9 cellular contexts compared by ENCODE assay signal in genomic region chr16:57301126-57301817, GRCh38. TPM values are rescaled to one million over a fixed set of nuclear protein-coding genes. Genes with fewer than 3 reads are reported as not detected.
DNase-seq lines count a peak whose midpoint lies in the region; ATAC-seq and TF ChIP-seq lines count a peak whose summit lies in the region.
"Had no signal": no experiment of that assay in that cellular context is flagged by ENCODE, and none has a peak within 500 bp of the region (broad histone marks: within the 10 kb centered on the region; RNA-seq: fewer than 3 reads in every experiment).

No MANE protein-coding gene starts in this region.

- no peaks in the 10 kb centered on the region for H3K79me2 ChIP-seq in mesendoderm (ENCODE audit: control insufficient read depth, insufficient read depth, low read length)

- no peak overlapping the region for H4K5ac ChIP-seq in mesendoderm (ENCODE audit: low read length)

- H3K27me3 ChIP-seq in brain microvascular endothelial cell (replicated peaks): no peaks in the 10 kb centered on the region
- H3K27me3 ChIP-seq in mesendoderm (ENCODE audit: insufficient read depth, low read length, poor library complexity): no peaks in the 10 kb centered on the region
- no peaks in the 10 kb centered on the region for H3K27me3 ChIP-seq in thymus (ENCODE audit: control insufficient read depth, insufficient read depth)

- CTCF ChIA-PET in activated CD4-positive, alpha-beta T cell treated with anti-CD3 and anti-CD28 coated beads for 36 hours (lab: Charles Lee): interaction anchor here (0.7 to 7.0 kb wide), 20 partner anchors 8 to 461 kb away, joined by 3 to 129 read pairs (median 4); partner anchors contain the start of genes CIAPIN1, COQ9, POLR2C and PSME3IP1

- H3K4me1 ChIP-seq in mesendoderm (ENCODE audit: control insufficient read depth, low read depth, low read length): no peaks in the 10 kb centered on the region
- no peaks in the 10 kb centered on the region for H3K4me1 ChIP-seq in thymus (ENCODE audit: control insufficient read depth, insufficient read depth, low read length)

- H3K27ac Mint-ChIP-seq in activated naive CD8-positive, alpha-beta T cell: peak overlapping the region; percentile 46
- no peak overlapping the region for H3K27ac Mint-ChIP-seq in activated naive CD8-positive, alpha-beta T cell treated with anti-CD3 and anti-CD28 coated beads, Interleukin-2, amount 50 U/mL, for 24 hours
- no peak overlapping the region for H3K27ac Mint-ChIP-seq in activated CD4-positive, alpha-beta T cell treated with anti-CD3 and anti-CD28 coated beads for 36 hours
- H3K27ac Mint-ChIP-seq: activated naive CD4-positive, alpha-beta T cell treated with anti-CD3 and anti-CD28 coated beads, Interleukin-2, amount 50 U/mL, for 24 hours had no signal

- no peak for TF ChIP-seq CTCF in brain microvascular endothelial cell (IDR thresholded peaks at IDR 0.05; ENCODE audit: low read depth, low read length, missing control alignments)

- no peaks in the 10 kb centered on the region for H3K9me3 ChIP-seq in thymus (ENCODE audit: control insufficient read depth)

- POLR2A ChIA-PET in activated CD4-positive, alpha-beta T cell treated with anti-CD3 and anti-CD28 coated beads for 36 hours (lab: Charles Lee): interaction anchor here (1.7 kb wide), 1 partner anchor 115 kb away, joined by 4 read pairs; no protein-coding TSS in a partner anchor

- H3K4ac ChIP-seq in mesendoderm (ENCODE audit: low read depth, low read length): no peak overlapping the region

- H3K27ac ChIP-seq in brain microvascular endothelial cell (no peak overlapping the region), mesendoderm (ENCODE audit: low read depth, low read length) (no peak overlapping the region), thymus (ENCODE audit: low read depth) (no peak overlapping the region)

- H2AK5ac ChIP-seq in mesendoderm (ENCODE audit: low read length): no peak overlapping the region

- no peaks in the 10 kb centered on the region for H3K9me3 Mint-ChIP-seq in activated naive CD8-positive, alpha-beta T cell (ENCODE audit: low read depth)
- no peaks in the 10 kb centered on the region for H3K9me3 Mint-ChIP-seq in activated naive CD8-positive, alpha-beta T cell treated with anti-CD3 and anti-CD28 coated beads, Interleukin-2, amount 50 U/mL, for 24 hours
- H3K9me3 Mint-ChIP-seq in activated CD4-positive, alpha-beta T cell treated with anti-CD3 and anti-CD28 coated beads for 36 hours (ENCODE audit: low read depth): no peaks in the 10 kb centered on the region
- H3K9me3 Mint-ChIP-seq: activated naive CD4-positive, alpha-beta T cell treated with anti-CD3 and anti-CD28 coated beads, Interleukin-2, amount 50 U/mL, for 24 hours had no signal

- no peak overlapping the region for H3K4me3 Mint-ChIP-seq in activated naive CD8-positive, alpha-beta T cell
- no peak overlapping the region for H3K4me3 Mint-ChIP-seq in activated naive CD8-positive, alpha-beta T cell treated with anti-CD3 and anti-CD28 coated beads, Interleukin-2, amount 50 U/mL, for 24 hours
- no peak overlapping the region for H3K4me3 Mint-ChIP-seq in activated CD4-positive, alpha-beta T cell treated with anti-CD3 and anti-CD28 coated beads for 36 hours
- H3K4me3 Mint-ChIP-seq: activated naive CD4-positive, alpha-beta T cell treated with anti-CD3 and anti-CD28 coated beads, Interleukin-2, amount 50 U/mL, for 24 hours had no signal

- peak overlapping the region; percentile 29 for H3K4me3 ChIP-seq in brain microvascular endothelial cell (ENCODE audit: low read depth, low read length)
- peak overlapping the region; percentile 15 for H3K4me3 ChIP-seq in mesendoderm (ENCODE audit: low read length)
- peak overlapping the region; percentile 28 for H3K4me3 ChIP-seq in thymus (ENCODE audit: low read length)

- ATAC-seq in activated naive CD8-positive, alpha-beta T cell treated with anti-CD3 and anti-CD28 coated beads, Interleukin-2, amount 50 U/mL, for 24 hours: no peak
- ATAC-seq in GM19351 (IDR thresholded peaks at IDR 0.05; ENCODE audit: unreplicated experiment): no peak
- no peak for ATAC-seq in activated CD4-positive, alpha-beta T cell treated with anti-CD3 and anti-CD28 coated beads for 36 hours

- H3K4me2 ChIP-seq in mesendoderm (ENCODE audit: low read length): peak overlapping the region; percentile 58

- peak overlapping the region; percentile 65 for H3K56ac ChIP-seq in mesendoderm (ENCODE audit: low read length)

- in situ Hi-C loops in brain microvascular endothelial cell (cut with HindIII; ENCODE audit: low pct_ligation_motif_present, low sequenced_read_pairs): no loop called here

- intact Hi-C loops in activated CD4-positive, alpha-beta T cell treated with anti-CD3 and anti-CD28 coated beads for 36 hours (cut with DNase I, micrococcal nuclease): loop anchor here in 1 of 2 experiments (5.0 kb wide), 2 partner anchors 114 to 236 kb away; partner anchors contain the start of genes CCDC102A, PSME3IP1 and RSPRY1

- H3K23ac ChIP-seq in mesendoderm (ENCODE audit: low read length): no peak overlapping the region

- no peaks in the 10 kb centered on the region for H3K36me3 Mint-ChIP-seq in activated naive CD8-positive, alpha-beta T cell
- H3K36me3 Mint-ChIP-seq in activated naive CD8-positive, alpha-beta T cell treated with anti-CD3 and anti-CD28 coated beads, Interleukin-2, amount 50 U/mL, for 24 hours (ENCODE audit: low read depth): no peaks in the 10 kb centered on the region
- no peaks in the 10 kb centered on the region for H3K36me3 Mint-ChIP-seq in activated CD4-positive, alpha-beta T cell treated with anti-CD3 and anti-CD28 coated beads for 36 hours (ENCODE audit: low read depth)
- H3K36me3 Mint-ChIP-seq: activated naive CD4-positive, alpha-beta T cell treated with anti-CD3 and anti-CD28 coated beads, Interleukin-2, amount 50 U/mL, for 24 hours had no signal

- WGBS in mesendoderm (ENCODE audit: extremely low coverage, insufficient coverage, low lambda C conversion rate): no CpG with 5 or more reads among the region's 19 CpGs
- 56% methylated on average over 19 of the region's 19 CpGs for WGBS in thymus

- no peak for DNase-seq in activated naive CD8-positive, alpha-beta T cell treated with anti-CD3 and anti-CD28 coated beads, Interleukin-2, amount 50 U/mL, for 24 hours
- DNase-seq in brain microvascular endothelial cell (no peak), mesendoderm (peak; percentile 48), HPDE6-E6E7 (ENCODE audit: extremely low spot score) (no peak)
- DNase-seq in activated CD4-positive, alpha-beta T cell treated with anti-CD3 and anti-CD28 coated beads for 36 hours: no peak

- no peak overlapping the region for H2BK5ac ChIP-seq in mesendoderm (ENCODE audit: low read length)

- peak overlapping the region; percentile 32 for H3K9ac ChIP-seq in mesendoderm (ENCODE audit: low read length)

- peaks cover 7% of the 10 kb centered on the region for H3K4me1 Mint-ChIP-seq in activated naive CD8-positive, alpha-beta T cell (ENCODE audit: low read depth)
- peaks cover 23% of the 10 kb centered on the region for H3K4me1 Mint-ChIP-seq in activated naive CD8-positive, alpha-beta T cell treated with anti-CD3 and anti-CD28 coated beads, Interleukin-2, amount 50 U/mL, for 24 hours
- H3K4me1 Mint-ChIP-seq in activated CD4-positive, alpha-beta T cell treated with anti-CD3 and anti-CD28 coated beads for 36 hours: peaks cover 3% of the 10 kb centered on the region

- H3K36me3 ChIP-seq in brain microvascular endothelial cell (replicated peaks) (no peaks in the 10 kb centered on the region), mesendoderm (ENCODE audit: control insufficient read depth, insufficient read depth, low read length) (no peaks in the 10 kb centered on the region), thymus (ENCODE audit: control insufficient read depth, insufficient read depth) (no peaks in the 10 kb centered on the region)

- H3K79me1 ChIP-seq in mesendoderm (ENCODE audit: low read length): no peaks in the 10 kb centered on the region

- no peak overlapping the region for H3K18ac ChIP-seq in mesendoderm (ENCODE audit: low read length)

- H2BK15ac ChIP-seq in mesendoderm (replicated peaks; ENCODE audit: low read depth): no peak overlapping the region

- no peaks in the 10 kb centered on the region for H3K27me3 Mint-ChIP-seq in activated naive CD8-positive, alpha-beta T cell
- no peaks in the 10 kb centered on the region for H3K27me3 Mint-ChIP-seq in activated naive CD8-positive, alpha-beta T cell treated with anti-CD3 and anti-CD28 coated beads, Interleukin-2, amount 50 U/mL, for 24 hours
- H3K27me3 Mint-ChIP-seq in activated CD4-positive, alpha-beta T cell treated with anti-CD3 and anti-CD28 coated beads for 36 hours: no peaks in the 10 kb centered on the region
- H3K27me3 Mint-ChIP-seq: activated naive CD4-positive, alpha-beta T cell treated with anti-CD3 and anti-CD28 coated beads, Interleukin-2, amount 50 U/mL, for 24 hours had no signal

- no peak overlapping the region for H2BK120ac ChIP-seq in mesendoderm (ENCODE audit: low read depth, low read length)

- H4K8ac ChIP-seq in mesendoderm (ENCODE audit: low read depth, low read length): no peak overlapping the region

RNA-seq across cellular contexts. Expression of gene PLLP, which starts 16.8 kb away (rescaled TPM):
- 0.97 TPM for polyA plus RNA-seq in mesendoderm (2013, experiment 1 of 2)
- 0.91 TPM for polyA plus RNA-seq in mesendoderm (2013, experiment 2 of 2)
- 4.9 TPM for polyA plus RNA-seq in thymus
- total RNA-seq in activated CD4-positive, alpha-beta T cell treated with anti-CD3 and anti-CD28 coated beads for 36 hours: under 1 TPM; 0.30 to 0.33 TPM

RNA-seq across cellular contexts. Expression of gene ARL2BP, which starts 56.2 kb away (rescaled TPM):
- 16.7 TPM for polyA plus RNA-seq in mesendoderm (2013, experiment 1 of 2)
- 16.9 TPM for polyA plus RNA-seq in mesendoderm (2013, experiment 2 of 2)
- polyA plus RNA-seq in thymus: 54.7 TPM
- total RNA-seq in activated CD4-positive, alpha-beta T cell treated with anti-CD3 and anti-CD28 coated beads for 36 hours: 10 to 100 TPM in 1 of 2 experiments, 1 to 10 TPM in 1; 9.9 to 11.1 TPM

RNA-seq across cellular contexts. Expression of gene CCL22, which starts 57.3 kb away (rescaled TPM):
- 0.03 TPM for polyA plus RNA-seq in mesendoderm (2013, experiment 1 of 2)
- polyA plus RNA-seq in mesendoderm (2013, experiment 2 of 2): 0.01 TPM
- 11.0 TPM for polyA plus RNA-seq in thymus
- under 1 TPM; 0.72 to 0.91 TPM for total RNA-seq in activated CD4-positive, alpha-beta T cell treated with anti-CD3 and anti-CD28 coated beads for 36 hours
